14 cellular contexts compared by ENCODE assay signal in the genomic region with DNA sequence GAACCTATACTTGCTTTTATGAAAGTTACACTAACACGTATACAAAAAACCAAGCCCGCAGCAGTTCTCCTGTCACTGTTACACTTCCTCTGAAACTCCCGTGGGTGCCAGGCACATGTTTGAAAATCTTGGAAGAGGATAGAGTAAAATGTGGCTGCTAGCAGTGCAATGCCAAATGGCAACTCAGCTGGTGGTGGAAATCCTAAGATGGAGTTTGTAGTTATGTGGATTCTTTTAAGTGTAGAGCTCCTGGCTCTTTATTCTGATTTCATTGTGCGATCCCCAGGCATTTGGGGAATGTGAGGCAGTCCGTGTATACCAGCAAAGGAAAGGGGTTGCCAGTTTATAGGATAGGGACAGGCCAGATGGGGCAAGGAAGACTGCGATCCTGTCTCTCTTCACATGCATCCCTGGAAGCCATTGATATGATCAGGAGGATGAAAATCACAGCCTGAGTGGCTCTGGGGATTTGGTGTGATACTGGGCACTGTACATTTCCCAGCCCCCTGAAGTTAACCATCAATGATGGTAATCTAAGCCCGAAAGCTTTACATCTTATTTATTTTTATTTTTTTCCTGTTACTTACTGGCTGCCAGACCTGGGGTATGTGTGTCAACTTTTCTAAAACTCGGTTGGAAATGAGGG. TPM values are rescaled to one million over a fixed set of nuclear protein-coding genes. Genes with fewer than 3 reads are reported as not detected.
A peak's percentile ranks its signal among the peaks of the same experiment; 100 is the strongest.
DNase-seq lines count a peak whose midpoint lies in the region; ATAC-seq, FAIRE-seq and TF ChIP-seq lines count a peak whose summit lies in the region.
"Had no signal": no experiment of that assay in that cellular context is flagged by ENCODE, and none has a peak within 500 bp of the region (broad histone marks: within the 10 kb centered on the region; RNA-seq: fewer than 3 reads in every experiment).

No MANE protein-coding gene starts in this region.

- H2AFZ ChIP-seq in astrocyte (ENCODE audit: low read depth, low read length), result peak overlapping the region; percentile 90

- H3K4me3 Mint-ChIP-seq in astrocyte (ENCODE audit: unreplicated experiment), result peak overlapping the region; percentile 96
- H3K4me3 Mint-ChIP-seq in immature natural killer cell, result peak overlapping the region in 4 of 5 donors; percentile 14 to 70 (median 35)
- H3K4me3 Mint-ChIP-seq: CD4-positive, alpha-beta T cell had no signal

- peaks cover 59% of the 10 kb centered on the region for H3K79me2 ChIP-seq in astrocyte (ENCODE audit: insufficient read depth, low read length)

- no peaks in the 10 kb centered on the region for H4K20me1 ChIP-seq in astrocyte (ENCODE audit: insufficient read depth, low read length)

- intact Hi-C loops in heart left ventricle (cut with DNase I) (loop anchor here in 1 of 10 donors (10.0 kb wide), 1 partner anchor 137 kb away; no protein-coding TSS in a partner anchor), Right ventricle myocardium inferior (cut with DNase I) (no loop called here), upper lobe of right lung (cut with DNase I) (no loop called here)

- H3K4me1 Mint-ChIP-seq in astrocyte (ENCODE audit: low read depth, unreplicated experiment) (peaks cover 7% of the 10 kb centered on the region), immature natural killer cell (peaks cover 5 to 6% of the 10 kb centered on the region in 2 donors)

- H3K36me3 ChIP-seq in heart left ventricle (no peaks in the 10 kb centered on the region), astrocyte (ENCODE audit: insufficient read depth, low read length) (no peaks in the 10 kb centered on the region), upper lobe of right lung (no peaks in the 10 kb centered on the region)

- ATAC-seq in heart left ventricle, result no peak
- no peak for ATAC-seq in Right ventricle myocardium inferior
- no peak for ATAC-seq in upper lobe of right lung

- H3K36me3 Mint-ChIP-seq in astrocyte (ENCODE audit: low read depth, unreplicated experiment) (no peaks in the 10 kb centered on the region), immature natural killer cell (no peaks in the 10 kb centered on the region)
- H3K36me3 Mint-ChIP-seq: naive B cell had no signal

- no peak overlapping the region for H3K27ac ChIP-seq in heart left ventricle
- H3K27ac ChIP-seq in astrocyte (ENCODE audit: low read depth, low read length), result peak overlapping the region; percentile 53
- H3K27ac ChIP-seq in upper lobe of right lung, result no peak overlapping the region

- H3K9me3 ChIP-seq in heart left ventricle (no peaks in the 10 kb centered on the region), astrocyte (ENCODE audit: insufficient read depth, low read depth, low read length) (no peaks in the 10 kb centered on the region), upper lobe of right lung (no peaks in the 10 kb centered on the region)

- peaks cover 0 to 13% (median 0%) of the 10 kb centered on the region in 12 donors for H3K4me1 ChIP-seq in heart left ventricle
- peaks cover 20% of the 10 kb centered on the region for H3K4me1 ChIP-seq in astrocyte (ENCODE audit: insufficient read depth, low read length)
- no peaks in the 10 kb centered on the region for H3K4me1 ChIP-seq in upper lobe of right lung

- peaks cover 5 to 31% (median 16%) of the 10 kb centered on the region in 9 donors for H3K27me3 ChIP-seq in heart left ventricle
- H3K27me3 ChIP-seq in astrocyte (ENCODE audit: insufficient read depth, low read length), result no peaks in the 10 kb centered on the region
- H3K27me3 ChIP-seq in upper lobe of right lung, result peaks cover 16% of the 10 kb centered on the region

- TF ChIP-seq CTCF in heart left ventricle (IDR thresholded peaks at IDR 0.05), result no peak
- TF ChIP-seq CTCF in astrocyte (IDR thresholded peaks at IDR 0.05; ENCODE audit: insufficient read depth, low read depth, low read length), result no peak
- no peak for TF ChIP-seq CTCF in upper lobe of right lung (IDR thresholded peaks at IDR 0.05)

- H3K4me2 ChIP-seq in astrocyte (ENCODE audit: low read length), result peak overlapping the region; percentile 97

- peak overlapping the region; percentile 87 for H3K9ac ChIP-seq in astrocyte (ENCODE audit: low read length)

- DNase-seq in heart left ventricle (no peak), Right ventricle myocardium inferior (ENCODE audit: missing footprints) (no peak), astrocyte (ENCODE audit: low read depth) (no peak), immature natural killer cell (no peak), upper lobe of right lung (no peak), KG1 (lab: John Stamatoyannopoulos, UW) (no peak), NOMO-1 treated with DMSO at 0.1 percent for 48 hours (lab: John Stamatoyannopoulos, UW; ENCODE audit: unreplicated experiment) (no peak)
- DNase-seq in effector CD4-positive, alpha-beta T cell, result no peak
- DNase-seq: activated gamma-delta T cell; CD4-positive, alpha-beta T cell; naive B cell; NCI-H446 treated with DMSO at 0.1 percent for 48 hours; T-helper 9 cell had no signal

- H3K27me3 Mint-ChIP-seq in astrocyte (ENCODE audit: low read depth, unreplicated experiment), result peaks cover 3% of the 10 kb centered on the region
- H3K27me3 Mint-ChIP-seq in immature natural killer cell (ENCODE audit: low read depth in 3 of 3), result peaks cover 1 to 4% (median 2%) of the 10 kb centered on the region in 3 donors

- FAIRE-seq in astrocyte (lab: Jason Lieb, UNC), result no peak
- FAIRE-seq: endothelial cell of umbilical vein had no signal

- WGBS in heart left ventricle, 4 donors, result 51 to 56% (median 55%) methylated on average over 8 of the region's 8 CpGs

- no peak for TF ChIP-seq POLR2A in heart left ventricle (IDR thresholded peaks at IDR 0.05)

- H3K9me3 Mint-ChIP-seq in astrocyte (ENCODE audit: unreplicated experiment) (no peaks in the 10 kb centered on the region), immature natural killer cell (peaks cover 0 to 6% (median 2%) of the 10 kb centered on the region in 6 donors)
- H3K9me3 Mint-ChIP-seq: CD4-positive, alpha-beta T cell; naive B cell had no signal

- H3K4me3 ChIP-seq in heart left ventricle (peak overlapping the region in 9 of 12 donors; percentile 42 to 65 (median 56)), astrocyte (ENCODE audit: insufficient read depth, low read depth, low read length) (peak overlapping the region; percentile 93), upper lobe of right lung (peak overlapping the region; percentile 51)

- H3K27ac Mint-ChIP-seq in astrocyte (ENCODE audit: unreplicated experiment), result no peak overlapping the region
- no peak overlapping the region for H3K27ac Mint-ChIP-seq in immature natural killer cell
- H3K27ac Mint-ChIP-seq: CD4-positive, alpha-beta T cell; naive B cell had no signal

RNA-seq across cellular contexts. Expression of a gene that starts 1.1 kb away (rescaled TPM):
- total RNA-seq in heart left ventricle, result 1 to 10 TPM in 2 of 9 donors, under 1 TPM in 6, not detected in 1; 0.22 to 1.3 (median 0.52) TPM
- polyA plus RNA-seq in heart left ventricle, result under 1 TPM; 0.11 to 0.19 TPM
- 0.35 TPM for total RNA-seq in Right ventricle myocardium inferior
- total RNA-seq in astrocyte, result 7.1 and 9.4 TPM in 2 replicates
- polyA plus RNA-seq in immature natural killer cell, result not detected
- 25.3 TPM for total RNA-seq in upper lobe of right lung
- total RNA-seq: CD4-positive, alpha-beta T cell had no signal
